ENCODE assay signal across 1 cellular context in genomic region chr18:23718243-23718720, GRCh38.
TF ChIP-seq lines count a peak whose summit lies in the region.

No MANE protein-coding gene starts in this region.

TF ChIP-seq in IMR-90, 13 proteins besides CTCF, POLR2A, EP300 and RAD21 (continued from another document):
- TF ChIP-seq CEBPB (IDR thresholded peaks at IDR 0.05; ENCODE audit: low read depth, low read length) (0 out of 2 replicates have a peak, but pooled peaks have one; percentile 21), RCOR1 (IDR thresholded peaks at IDR 0.05; ENCODE audit: insufficient replicate concordance, low read length) (peak; percentile 57), FOS (IDR thresholded peaks at IDR 0.05; ENCODE audit: low read depth, low read length) (peak; percentile 54), MAZ (IDR thresholded peaks at IDR 0.05; ENCODE audit: borderline replicate concordance, low read depth, low read length) (no peak), NFE2L2 (IDR thresholded peaks at IDR 0.05; ENCODE audit: low read depth, low read length) (no peak), USF2 (IDR thresholded peaks at IDR 0.05; ENCODE audit: low read depth, low read length) (no peak), MXI1 (IDR thresholded peaks at IDR 0.05; ENCODE audit: borderline replicate concordance, low read depth, low read length) (no peak), BHLHE40 (IDR thresholded peaks at IDR 0.05; ENCODE audit: low read depth, low read length) (0 out of 2 replicates have a peak, but pooled peaks have one; percentile 30), MAFK (IDR thresholded peaks at IDR 0.05; ENCODE audit: low read depth, low read length) (no peak), SMC3 (IDR thresholded peaks at IDR 0.05; ENCODE audit: low read depth, low read length) (no peak), ELK1 (IDR thresholded peaks at IDR 0.05; ENCODE audit: borderline replicate concordance, low read depth, low read length) (no peak)
